In the genomic region with DNA sequence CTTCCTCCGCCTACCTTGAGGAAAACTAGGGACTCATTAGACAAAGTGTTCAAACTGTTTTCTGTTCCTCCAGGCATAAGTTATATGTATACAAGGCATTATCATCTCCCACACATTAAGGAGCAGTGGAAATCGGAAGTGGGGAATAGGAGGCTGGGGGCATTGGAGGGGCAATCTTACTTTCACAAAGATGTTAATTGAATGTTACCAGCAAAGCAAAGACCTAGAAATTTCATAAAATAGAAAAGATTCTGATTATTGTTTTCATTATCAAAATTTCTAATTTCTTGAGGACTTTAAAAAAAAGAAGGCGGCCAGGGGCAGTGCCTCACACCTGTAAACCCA, we compare ENCODE assay signal across 16 cellular contexts.
DNase-seq lines count a peak whose midpoint lies in the region; ATAC-seq, FAIRE-seq and TF ChIP-seq lines count a peak whose summit lies in the region.
"Had no signal": no experiment of that assay in that cellular context is flagged by ENCODE, and none has a peak within 500 bp of the region (broad histone marks: within the 10 kb centered on the region; RNA-seq: fewer than 3 reads in every experiment).

No MANE protein-coding gene starts in this region.

- DNase-seq in MCF 10A (ENCODE audit: unreplicated experiment) (no peak), breast epithelium (ENCODE audit: low spot score in 2 of 2) (no peak), keratinocyte (ENCODE audit: low read depth, low spot score) (no peak), DMS153 (lab: John Stamatoyannopoulos, UW) (no peak), gastrocnemius medialis (no peak), NOMO-1 treated with DMSO at 0.1 percent for 48 hours (lab: John Stamatoyannopoulos, UW; ENCODE audit: unreplicated experiment) (no peak)
- DNase-seq: DMS79, NCI-H1930, NCI-H524 had no signal

- no peaks in the 10 kb centered on the region for H3K9me1 ChIP-seq in keratinocyte (ENCODE audit: control insufficient read depth, extremely low read depth, insufficient read depth, low read length)

- TF ChIP-seq POLR2A in breast epithelium (IDR thresholded peaks at IDR 0.05) (no peak), gastrocnemius medialis (IDR thresholded peaks at IDR 0.05) (no peak)

- H3K27me3 ChIP-seq in breast epithelium (no peaks in the 10 kb centered on the region), keratinocyte (ENCODE audit: control insufficient read depth, extremely low read depth, insufficient read depth, low read length) (no peaks in the 10 kb centered on the region), gastrocnemius medialis (peaks cover 0 to 4% (median 0%) of the 10 kb centered on the region in 3 donors)
- H3K27me3 ChIP-seq: MG63, tibial nerve had no signal

- FAIRE-seq in keratinocyte (lab: Jason Lieb, UNC) = no peak

- H3K4me1 Mint-ChIP-seq in MCF 10A (ENCODE audit: insufficient read depth, unreplicated experiment) = peaks cover 38% of the 10 kb centered on the region
- peaks cover 56% of the 10 kb centered on the region for H3K4me1 Mint-ChIP-seq in activated T-helper 17 cell treated with anti-CD3 and anti-CD28 coated beads, Interleukin-2, amount 50 U/mL, for 72 hours
- H3K4me1 Mint-ChIP-seq: GM23338 had no signal

- peak overlapping the region; percentile 100 for H3K27ac Mint-ChIP-seq in MCF 10A (ENCODE audit: low read depth, unreplicated experiment)
- H3K27ac Mint-ChIP-seq in activated T-helper 17 cell treated with anti-CD3 and anti-CD28 coated beads, Interleukin-2, amount 50 U/mL, for 72 hours = peak overlapping the region; percentile 100
- H3K27ac Mint-ChIP-seq: brain, GM23338 had no signal

- H3K4me3 Mint-ChIP-seq in MCF 10A (ENCODE audit: unreplicated experiment) = peak overlapping the region; percentile 73
- peak overlapping the region; percentile 78 for H3K4me3 Mint-ChIP-seq in activated T-helper 17 cell treated with anti-CD3 and anti-CD28 coated beads, Interleukin-2, amount 50 U/mL, for 72 hours
- H3K4me3 Mint-ChIP-seq: brain, GM23338 had no signal

- in situ Hi-C loops in gastrocnemius medialis (cut with MboI; ENCODE audit: low sequenced_read_pairs in 4 of 4) = no loop called here

- peak overlapping the region; percentile 69 for H3K4me2 ChIP-seq in keratinocyte (ENCODE audit: control insufficient read depth, extremely low read depth, insufficient read depth, low read depth, low read length)
- H3K4me2 ChIP-seq: GM23338 had no signal

- no peak for TF ChIP-seq CTCF in MCF 10A (IDR thresholded peaks at IDR 0.05; ENCODE audit: unreplicated experiment)
- no peak for TF ChIP-seq CTCF in breast epithelium (IDR thresholded peaks at IDR 0.05)
- no peak for TF ChIP-seq CTCF in keratinocyte (optimal IDR thresholded peaks at IDR 0.05 in 1 of 3, IDR thresholded peaks at IDR 0.05 in 1 of 3, conservative IDR thresholded peaks at IDR 0.05 in 1 of 3; ENCODE audit: extremely low read depth in 1 of 3, insufficient read depth in 2 of 3, low read length in 3 of 3)
- no peak for TF ChIP-seq CTCF in gastrocnemius medialis (IDR thresholded peaks at IDR 0.05 in 4 of 5, conservative IDR thresholded peaks at IDR 0.05 in 1 of 5)

- H2AFZ ChIP-seq in keratinocyte (ENCODE audit: control insufficient read depth, low read length) = no peak overlapping the region
- H2AFZ ChIP-seq: GM23338 had no signal

- POLR2A ChIA-PET in MCF 10A (lab: Yijun Ruan, JAX) = interaction anchor here (0.6 to 2.5 kb wide), 19 partner anchors 11 to 949 kb away, joined by 3 to 19 read pairs (median 4); partner anchors contain the start of gene JARID2

- no peaks in the 10 kb centered on the region for H3K27me3 Mint-ChIP-seq in MCF 10A (ENCODE audit: insufficient read depth, unreplicated experiment)
- H3K27me3 Mint-ChIP-seq in activated T-helper 17 cell treated with anti-CD3 and anti-CD28 coated beads, Interleukin-2, amount 50 U/mL, for 72 hours = no peaks in the 10 kb centered on the region

- no peaks in the 10 kb centered on the region for H3K79me2 ChIP-seq in keratinocyte (ENCODE audit: control insufficient read depth, insufficient read depth, low read length)

- no peaks in the 10 kb centered on the region for H4K20me1 ChIP-seq in keratinocyte (ENCODE audit: control insufficient read depth, extremely low read depth, insufficient read depth, low read length)

- no peak overlapping the region for H3K4me3 ChIP-seq in breast epithelium
- no peak overlapping the region for H3K4me3 ChIP-seq in keratinocyte (ENCODE audit: control insufficient read depth in 2 of 3, extremely low read depth in 1 of 3, insufficient read depth in 2 of 3, low read depth in 1 of 3, low read length in 3 of 3)
- no peak overlapping the region for H3K4me3 ChIP-seq in gastrocnemius medialis
- H3K4me3 ChIP-seq: GM23338, left ventricle myocardium inferior, MG63, tibial nerve had no signal

- CTCF ChIA-PET in MCF 10A (lab: Yijun Ruan, JAX) = interaction anchor here (0.6 kb wide), 2 partner anchors 644 to 1258 kb away, joined by 3 read pairs; no protein-coding TSS in a partner anchor

- intact Hi-C loops in MCF 10A (cut with micrococcal nuclease) = loop anchor here (1.0 to 5.0 kb wide), 3 partner anchors 53 to 698 kb away; no protein-coding TSS in a partner anchor
- intact Hi-C loops in breast epithelium (cut with DNase I; ENCODE audit: low total_unique reads) = loop anchor here (5.0 kb wide), 2 partner anchors 487 to 518 kb away; no protein-coding TSS in a partner anchor
- intact Hi-C loops in gastrocnemius medialis (cut with DNase I; ENCODE audit: low total_unique reads) = no loop called here

- H3K36me3 Mint-ChIP-seq in MCF 10A (ENCODE audit: insufficient read depth, unreplicated experiment) = peaks cover 12% of the 10 kb centered on the region
- H3K36me3 Mint-ChIP-seq in activated T-helper 17 cell treated with anti-CD3 and anti-CD28 coated beads, Interleukin-2, amount 50 U/mL, for 72 hours (ENCODE audit: low read depth) = peaks cover 39% of the 10 kb centered on the region
- H3K36me3 Mint-ChIP-seq: brain had no signal

- H3K27ac ChIP-seq in breast epithelium = peak overlapping the region in 1 of 2 donors; percentile 58
- peak overlapping the region; percentile 100 for H3K27ac ChIP-seq in keratinocyte (ENCODE audit: control insufficient read depth, insufficient read depth, low read length)
- peak overlapping the region in 1 of 4 donors; percentile 50 for H3K27ac ChIP-seq in gastrocnemius medialis
- H3K27ac ChIP-seq: left ventricle myocardium inferior had no signal

- H3K9me3 ChIP-seq in breast epithelium (no peaks in the 10 kb centered on the region), keratinocyte (ENCODE audit: control insufficient read depth, low read depth, low read length) (peaks cover 2% of the 10 kb centered on the region), gastrocnemius medialis (no peaks in the 10 kb centered on the region)
- H3K9me3 ChIP-seq: tibial nerve had no signal

- H3K36me3 ChIP-seq in breast epithelium (no peaks in the 10 kb centered on the region), keratinocyte (ENCODE audit: control insufficient read depth in 2 of 2, extremely low read depth in 1 of 2, insufficient read depth in 2 of 2, low read length in 2 of 2) (no peaks in the 10 kb centered on the region), gastrocnemius medialis (no peaks in the 10 kb centered on the region)
- H3K36me3 ChIP-seq: left ventricle myocardium inferior, MG63, tibial nerve had no signal

- TSS peak; percentile 92 for BruUV-seq in MCF 10A (replicated peaks; lab: Mats Ljungman, UMichigan)

- ATAC-seq in activated T-helper 17 cell treated with anti-CD3 and anti-CD28 coated beads, Interleukin-2, amount 50 U/mL, for 72 hours (replicated peaks) = no peak
- no peak for ATAC-seq in GM21367 (IDR thresholded peaks at IDR 0.05; ENCODE audit: unreplicated experiment)
- no peak for ATAC-seq in gastrocnemius medialis
- ATAC-seq: GM23338 had no signal

- dilution Hi-C loops in keratinocyte (cut with MboI; ENCODE audit: extremely low pct_ligation_motif_present, low sequenced_read_pairs) = no loop called here

- peaks cover 22% of the 10 kb centered on the region for H3K9me3 Mint-ChIP-seq in MCF 10A (ENCODE audit: unreplicated experiment)
- peaks cover 18% of the 10 kb centered on the region for H3K9me3 Mint-ChIP-seq in activated T-helper 17 cell treated with anti-CD3 and anti-CD28 coated beads, Interleukin-2, amount 50 U/mL, for 72 hours

- H3K4me1 ChIP-seq in breast epithelium (no peaks in the 10 kb centered on the region), keratinocyte (ENCODE audit: control insufficient read depth, extremely low read depth, insufficient read depth, low read length) (peaks cover 33% of the 10 kb centered on the region), gastrocnemius medialis (no peaks in the 10 kb centered on the region)
- H3K4me1 ChIP-seq: left ventricle myocardium inferior, tibial nerve had no signal

- H3K9ac ChIP-seq in keratinocyte (ENCODE audit: control insufficient read depth, extremely low read depth, insufficient read depth, low read length) = peak overlapping the region; percentile 92
